In genomic region chr1:64933296-64934070, GRCh38 we compare ENCODE assay signal across 8 cellular contexts. TPM values are rescaled to one million over a fixed set of nuclear protein-coding genes. Genes with fewer than 3 reads are reported as not detected.
DNase-seq lines count a peak whose midpoint lies in the region; ATAC-seq and TF ChIP-seq lines count a peak whose summit lies in the region.

No MANE protein-coding gene starts in this region.

- peak; percentile 59 for ATAC-seq in Panc1

- no TSS peak for BruUV-seq in Panc1 (replicated peaks; lab: Mats Ljungman, UMichigan)
- no TSS peak for BruUV-seq in Calu3 (replicated peaks; lab: Mats Ljungman, UMichigan)

- H3K27ac Mint-ChIP-seq in progenitor cell of endocrine pancreas (no peak overlapping the region), Calu3 (ENCODE audit: unreplicated experiment) (no peak overlapping the region)

- H3K27me3 Mint-ChIP-seq in progenitor cell of endocrine pancreas (no peaks in the 10 kb centered on the region), Calu3 (ENCODE audit: unreplicated experiment) (no peaks in the 10 kb centered on the region)

- H3K4me1 Mint-ChIP-seq in progenitor cell of endocrine pancreas (ENCODE audit: low read depth): no peaks in the 10 kb centered on the region
- peaks cover 18% of the 10 kb centered on the region for H3K4me1 Mint-ChIP-seq in Calu3 (ENCODE audit: low read depth, unreplicated experiment)

- no peaks in the 10 kb centered on the region for H3K27me3 ChIP-seq in Panc1 (ENCODE audit: control insufficient read depth, insufficient read depth, low read length)
- H3K27me3 ChIP-seq in osteoblast (ENCODE audit: insufficient read depth, low read length): no peaks in the 10 kb centered on the region

- peak overlapping the region; percentile 87 for H3K4me2 ChIP-seq in osteoblast (ENCODE audit: insufficient read depth, low read length)

- H3K4me3 ChIP-seq in Panc1 (ENCODE audit: low read depth in 2 of 2, low read length in 2 of 2) (no peak overlapping the region), epithelial cell of proximal tubule (ENCODE audit: low read depth, low read length) (no peak overlapping the region), osteoblast (ENCODE audit: insufficient read depth, low read length) (peak overlapping the region; percentile 57)

- DNase-seq in G401 (ENCODE audit: low spot score) (peak; percentile 30), Panc1 (ENCODE audit: low read depth, low spot score) (no peak), epithelial cell of proximal tubule (ENCODE audit: low read depth) (peak; percentile 75), osteoblast (ENCODE audit: insufficient read length, low spot score, missing footprints) (no peak), T-helper 9 cell (no peak), DMS153 (lab: John Stamatoyannopoulos, UW) (no peak), progenitor cell of endocrine pancreas (ENCODE audit: low spot score, unreplicated experiment) (no peak), Calu3 (no peak)

- CTCF ChIA-PET in Panc1 (lab: Charles Lee) (interaction anchor here (1.1 kb wide), 1 partner anchor 87 kb away, joined by 3 read pairs; no protein-coding TSS in a partner anchor), Calu3 (lab: Charles Lee) (interaction anchor here (0.8 kb wide), 1 partner anchor 33 kb away, joined by 3 read pairs; the partner anchor contains the start of gene JAK1)

- intact Hi-C loops in Panc1 (cut with micrococcal nuclease; ENCODE audit: unreplicated experiment) (no loop called here), Calu3 (cut with micrococcal nuclease; ENCODE audit: unreplicated experiment) (no loop called here)

- peak overlapping the region; percentile 49; the same call in 1 of the 2 replicates for H3K27ac ChIP-seq in Panc1 (ENCODE audit: low read length)
- peak overlapping the region; percentile 98 for H3K27ac ChIP-seq in osteoblast (ENCODE audit: low read depth, low read length)

- H3K36me3 Mint-ChIP-seq in progenitor cell of endocrine pancreas (ENCODE audit: insufficient read depth) (peaks cover 5% of the 10 kb centered on the region), Calu3 (ENCODE audit: insufficient read depth, unreplicated experiment) (peaks cover 3% of the 10 kb centered on the region)

- peaks cover 36% of the 10 kb centered on the region for H3K4me1 ChIP-seq in Panc1 (ENCODE audit: control insufficient read depth, insufficient read depth, low read length)
- H3K4me1 ChIP-seq in osteoblast (ENCODE audit: insufficient read depth, low read length): peaks cover 41% of the 10 kb centered on the region

- H3K36me3 ChIP-seq in Panc1 (ENCODE audit: control insufficient read depth, insufficient read depth, low read length): no peaks in the 10 kb centered on the region
- H3K36me3 ChIP-seq in osteoblast (ENCODE audit: insufficient read depth, low read length): no peaks in the 10 kb centered on the region

- TF ChIP-seq CTCF in Panc1 (IDR thresholded peaks at IDR 0.05) (no peak), epithelial cell of proximal tubule (conservative IDR thresholded peaks at IDR 0.05; ENCODE audit: low read depth, low read length) (no peak), osteoblast (IDR thresholded peaks at IDR 0.05; ENCODE audit: extremely low read depth, low read depth, low read length) (no peak), progenitor cell of endocrine pancreas (IDR thresholded peaks at IDR 0.05; ENCODE audit: unreplicated experiment) (no peak), Calu3 (IDR thresholded peaks at IDR 0.05; ENCODE audit: unreplicated experiment) (no peak)

- H3K9me3 Mint-ChIP-seq in progenitor cell of endocrine pancreas (ENCODE audit: low read depth) (peaks cover 7% of the 10 kb centered on the region), Calu3 (ENCODE audit: low read depth, unreplicated experiment) (no peaks in the 10 kb centered on the region)

- H3K9me3 ChIP-seq in Panc1 (ENCODE audit: control insufficient read depth, insufficient read depth, low read depth, low read length) (no peaks in the 10 kb centered on the region), osteoblast (ENCODE audit: low read depth, low read length) (no peaks in the 10 kb centered on the region)

- H2AFZ ChIP-seq in osteoblast (ENCODE audit: low read length): no peak overlapping the region

- POLR2A ChIA-PET in Panc1 (lab: Charles Lee): no interaction called here

- H3K4me3 Mint-ChIP-seq in progenitor cell of endocrine pancreas (ENCODE audit: low read depth) (no peak overlapping the region), Calu3 (ENCODE audit: low read depth, unreplicated experiment) (no peak overlapping the region)

- peaks cover 7% of the 10 kb centered on the region for H4K20me1 ChIP-seq in osteoblast (ENCODE audit: insufficient read depth, low read length)

- H3K79me2 ChIP-seq in osteoblast (ENCODE audit: insufficient read depth, low read length): peaks cover 70% of the 10 kb centered on the region

- in situ Hi-C loops in G401 (cut with HindIII; ENCODE audit: low sequenced_read_pairs) (no loop called here), Panc1 (cut with HindIII; ENCODE audit: low pct_unique_long_range_greater_than_20kb, low sequenced_read_pairs) (no loop called here)

RNA-seq across cellular contexts. Expression of gene JAK1, which starts 32.9 kb away (rescaled TPM):
- total RNA-seq in G401 (2014; rRNA removed; shearing (Covaris generic)): 30.5 and 67.8 TPM in 2 replicates
- total RNA-seq in Panc1 (2021; ENCODE audit: unreplicated experiment) (138 TPM), epithelial cell of proximal tubule (77.5 and 110 TPM in 2 replicates), osteoblast (178 and 197 TPM in 2 replicates), progenitor cell of endocrine pancreas (30.2 and 32.5 TPM in 2 replicates), Calu3 (2022) (107 and 130 TPM in 2 replicates)
- 67.5 TPM for polyA plus RNA-seq in Panc1 (2012; ENCODE audit: insufficient read length)

Comparison
In these comparisons a context has a peak if more than half of its experiments do, and no peak if none do; other contexts are left out.
1. DNase-seq: peak in G401 (single experiment) and epithelial cell of proximal tubule (single experiment); none in Panc1 (single experiment), osteoblast (single experiment), T-helper 9 cell (single experiment), DMS153 (single experiment), progenitor cell of endocrine pancreas (single experiment) and Calu3 (single experiment).